In the genomic region with DNA sequence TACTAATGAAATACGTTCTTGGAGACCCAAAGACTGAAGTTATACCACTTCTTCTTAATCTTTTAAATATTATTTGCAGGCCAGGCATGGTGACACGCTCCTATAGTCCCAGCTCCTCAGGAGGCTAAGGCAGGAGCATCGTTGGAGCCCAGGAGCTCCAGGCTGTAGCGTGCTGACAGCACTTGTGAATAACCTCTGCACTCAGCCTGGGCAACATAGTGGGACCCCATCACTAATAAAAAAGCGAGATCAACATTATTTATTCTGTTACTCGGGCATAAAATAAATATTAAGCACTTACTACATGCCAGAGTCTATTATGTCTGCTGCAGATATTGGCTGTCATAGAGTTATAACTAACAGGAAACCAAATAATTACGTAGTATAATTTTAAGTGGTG, we compare ENCODE assay signal across 8 cellular contexts. TPM values are rescaled to one million over a fixed set of nuclear protein-coding genes. Genes with fewer than 3 reads are reported as not detected.
DNase-seq lines count a peak whose midpoint lies in the region; ATAC-seq and TF ChIP-seq lines count a peak whose summit lies in the region.

No MANE protein-coding gene starts in this region.

- no peak for ATAC-seq in omental fat pad (ENCODE audit: low FRiP score)

- H2AFZ ChIP-seq in neural progenitor cell (replicated peaks) = peak overlapping the region; percentile 46

- H3K27ac ChIP-seq in BLaER1 (no peak overlapping the region), ectodermal cell (ENCODE audit: insufficient read depth, low read depth, low read length, poor library complexity, severe bottlenecking) (no peak overlapping the region), neural progenitor cell (no peak overlapping the region)

- WGBS in ectodermal cell, 2 experiments = 85 to 88% methylated on average over 5 of the region's 7 CpGs

- H3K4me2 ChIP-seq in BLaER1 (peak overlapping the region; percentile 65), neural progenitor cell (peak overlapping the region; percentile 98)

- H3K4me3 ChIP-seq in BLaER1 = peak overlapping the region; percentile 87
- H3K4me3 ChIP-seq in MG63 = peak overlapping the region; percentile 72
- H3K4me3 ChIP-seq in ectodermal cell (ENCODE audit: insufficient read depth, low read depth, low read length) = peak overlapping the region; percentile 96
- peak overlapping the region; percentile 95 for H3K4me3 ChIP-seq in neural progenitor cell

- peaks cover 2% of the 10 kb centered on the region for H3K27me3 Mint-ChIP-seq in neural progenitor cell (ENCODE audit: insufficient read depth, low read depth)

- no peaks in the 10 kb centered on the region for H3K27me3 ChIP-seq in BLaER1
- no peaks in the 10 kb centered on the region for H3K27me3 ChIP-seq in MG63
- H3K27me3 ChIP-seq in ectodermal cell (ENCODE audit: control insufficient read depth, insufficient read depth, low read length, poor library complexity, severe bottlenecking) = no peaks in the 10 kb centered on the region
- H3K27me3 ChIP-seq in neural progenitor cell = no peaks in the 10 kb centered on the region

- TF ChIP-seq CTCF in neural progenitor cell (IDR thresholded peaks at IDR 0.05) (no peak), omental fat pad (IDR thresholded peaks at IDR 0.05) (no peak)

- H4K20me1 ChIP-seq in BLaER1 (peaks cover 40% of the 10 kb centered on the region), neural progenitor cell (ENCODE audit: low read depth) (peaks cover 37% of the 10 kb centered on the region)

- peaks cover 33% of the 10 kb centered on the region for H3K4me1 Mint-ChIP-seq in neural progenitor cell

- H3K9ac ChIP-seq in BLaER1 (peak overlapping the region; percentile 99), neural progenitor cell (peak overlapping the region; percentile 24)

- H3K4me1 ChIP-seq in BLaER1 (peaks cover 35% of the 10 kb centered on the region), ectodermal cell (ENCODE audit: control insufficient read depth, insufficient read depth, low read length) (peaks cover 5% of the 10 kb centered on the region), neural progenitor cell (peaks cover 29% of the 10 kb centered on the region)

- peaks cover 60% of the 10 kb centered on the region for H3K79me2 ChIP-seq in neural progenitor cell (ENCODE audit: low read depth)

- peaks cover 9% of the 10 kb centered on the region for H3F3A ChIP-seq in neural progenitor cell (ENCODE audit: low read depth)

- H3K36me3 Mint-ChIP-seq in neural progenitor cell = peaks cover 26% of the 10 kb centered on the region

- H3K9me3 Mint-ChIP-seq in neural progenitor cell = peaks cover 2% of the 10 kb centered on the region

- DNase-seq in MG63 = no peak
- DNase-seq in neural progenitor cell (ENCODE audit: low spot score) = no peak
- no peak for DNase-seq in ecto neural progenitor cell (ENCODE audit: low spot score)
- no peak for DNase-seq in omental fat pad (ENCODE audit: low spot score)
- no peak for DNase-seq in central memory CD4-positive, alpha-beta T cell
- no peak for DNase-seq in DMS153 treated with DMSO at 0.1 percent for 48 hours (lab: John Stamatoyannopoulos, UW; ENCODE audit: unreplicated experiment)

- H3K4me3 Mint-ChIP-seq in neural progenitor cell = peak overlapping the region; percentile 100

- H3K27ac Mint-ChIP-seq in neural progenitor cell = no peak overlapping the region

- H3K36me3 ChIP-seq in BLaER1 (peaks cover 18% of the 10 kb centered on the region), MG63 (peaks cover 12% of the 10 kb centered on the region), ectodermal cell (ENCODE audit: control insufficient read depth, insufficient read depth, low read length) (peaks cover 7% of the 10 kb centered on the region), neural progenitor cell (peaks cover 20% of the 10 kb centered on the region)

- H3K9me3 ChIP-seq in BLaER1 (no peaks in the 10 kb centered on the region), MG63 (no peaks in the 10 kb centered on the region), ectodermal cell (ENCODE audit: control insufficient read depth, low read length) (no peaks in the 10 kb centered on the region), neural progenitor cell (ENCODE audit: low read depth) (no peaks in the 10 kb centered on the region)

RNA-seq across cellular contexts. Expression of a gene that starts 0.7 kb away (rescaled TPM):
- total RNA-seq in MG63 (2014; rRNA removed; shearing (Covaris generic); ENCODE audit: low replicate concordance) = 27.1 and 33.3 TPM in 2 replicates
- 38.8 TPM for polyA plus RNA-seq in ectodermal cell (2013, experiment 1 of 4)
- polyA plus RNA-seq in ectodermal cell (2013, experiment 2 of 4) = 42.2 TPM
- polyA plus RNA-seq in ectodermal cell (2013, experiment 3 of 4) = 38.6 TPM
- polyA plus RNA-seq in ectodermal cell (2013, experiment 4 of 4) = 41.5 TPM
- 40.2 and 76.4 TPM in 2 replicates for total RNA-seq in neural progenitor cell (ENCODE audit: low replicate concordance)
- 10 to 100 TPM; 18.1 to 40.6 (median 21.5) TPM for total RNA-seq in omental fat pad

RNA-seq across cellular contexts. Expression of a gene that starts 41.9 kb away (rescaled TPM):
- total RNA-seq in MG63 (2014; rRNA removed; shearing (Covaris generic); ENCODE audit: low replicate concordance) = 19.3 and 31.7 TPM in 2 replicates
- 32.8 TPM for polyA plus RNA-seq in ectodermal cell (2013, experiment 1 of 4)
- polyA plus RNA-seq in ectodermal cell (2013, experiment 2 of 4) = 36.0 TPM
- 32.1 TPM for polyA plus RNA-seq in ectodermal cell (2013, experiment 3 of 4)
- 35.6 TPM for polyA plus RNA-seq in ectodermal cell (2013, experiment 4 of 4)
- total RNA-seq in neural progenitor cell (ENCODE audit: low replicate concordance) (29.7 and 44.3 TPM in 2 replicates), omental fat pad (10 to 100 TPM; 17.3 to 50.8 (median 41.5) TPM)

RNA-seq across cellular contexts. Expression of a gene that starts 42.1 kb away (rescaled TPM):
- total RNA-seq in MG63 (2014; rRNA removed; shearing (Covaris generic); ENCODE audit: low replicate concordance) = 92.0 and 171 TPM in 2 replicates
- 204 TPM for polyA plus RNA-seq in ectodermal cell (2013, experiment 1 of 4)
- 162 TPM for polyA plus RNA-seq in ectodermal cell (2013, experiment 2 of 4)
- 212 TPM for polyA plus RNA-seq in ectodermal cell (2013, experiment 3 of 4)
- 202 TPM for polyA plus RNA-seq in ectodermal cell (2013, experiment 4 of 4)
- total RNA-seq in neural progenitor cell (ENCODE audit: low replicate concordance) = 180 and 316 TPM in 2 replicates
- total RNA-seq in omental fat pad = 100 to 1,000 TPM; 106 to 281 (median 127) TPM
